Comparison of ENCODE assay signal across 8 cellular contexts in the genomic region with DNA sequence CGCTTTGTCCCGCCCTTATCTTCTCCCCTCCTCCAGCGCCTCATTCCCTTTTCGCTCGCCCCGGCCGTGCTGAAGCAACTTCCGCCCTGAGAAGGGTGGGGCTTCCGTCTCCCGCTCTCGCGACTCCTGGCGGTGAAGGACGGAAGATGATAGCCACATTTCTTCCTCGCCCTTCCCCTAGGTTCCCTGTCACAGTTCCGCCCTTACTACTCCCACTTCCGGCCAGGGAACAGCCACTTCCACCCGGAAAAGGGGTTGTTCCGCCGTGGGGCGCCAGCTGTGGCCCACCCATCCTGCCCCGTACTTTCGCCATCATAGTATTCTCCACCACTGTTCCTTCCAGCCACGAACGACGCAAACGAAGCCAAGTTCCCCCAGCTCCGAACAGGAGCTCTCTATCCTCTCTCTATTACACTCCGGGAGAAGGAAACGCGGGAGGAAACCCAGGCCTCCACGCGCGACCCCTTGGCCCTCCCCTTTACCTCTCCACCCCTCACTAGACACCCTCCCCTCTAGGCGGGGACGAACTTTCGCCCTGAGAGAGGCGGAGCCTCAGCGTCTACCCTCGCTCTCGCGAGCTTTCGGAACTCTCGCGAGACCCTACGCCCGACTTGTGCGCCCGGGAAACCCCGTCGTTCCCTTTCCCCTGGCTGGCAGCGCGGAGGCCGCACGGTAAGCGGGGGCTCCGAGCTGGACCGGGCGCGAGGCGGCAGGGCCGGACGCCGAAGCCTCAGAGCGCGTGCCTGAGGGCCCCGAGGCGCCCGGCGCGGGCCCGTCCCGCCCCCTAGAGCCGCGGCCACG. TPM values are rescaled to one million over a fixed set of nuclear protein-coding genes. Genes with fewer than 3 reads are reported as not detected.
DNase-seq lines count a peak whose midpoint lies in the region; ATAC-seq and TF ChIP-seq lines count a peak whose summit lies in the region.

A gene (plus strand): TSS at position 638 of the 801 bp plus-strand sequence. CDS start 520 bp downstream, outside the sequence.

- BruUV-seq in mammary epithelial cell (replicated peaks; lab: Mats Ljungman, UMichigan), result no TSS peak

- peak within 1 kb of the TSS; percentile 88 for H2AFZ ChIP-seq in mammary epithelial cell (ENCODE audit: low read depth, low read length)

- TF ChIP-seq CTCF in WERI-Rb-1 (IDR thresholded peaks at IDR 0.05; ENCODE audit: low read depth, low read length) (peak; percentile 48), mammary epithelial cell (conservative IDR thresholded peaks at IDR 0.05 in 1 of 2, IDR thresholded peaks at IDR 0.05 in 1 of 2; ENCODE audit: extremely low read depth in 1 of 2, insufficient read depth in 1 of 2, low read depth in 1 of 2, low read length in 2 of 2) (peak; percentile 43 to 62)

- H3K4me3 ChIP-seq in WERI-Rb-1 (ENCODE audit: low read depth, low read length), result peak within 1 kb of the TSS; percentile 95
- peak within 1 kb of the TSS; percentile 77 to 92 (median 84) for H3K4me3 ChIP-seq in mammary epithelial cell (replicated peaks in 1 of 3; ENCODE audit: insufficient read depth in 1 of 3, low read depth in 2 of 3, low read length in 3 of 3)
- peak within 1 kb of the TSS; percentile 96 for H3K4me3 ChIP-seq in iPS-18c (ENCODE audit: insufficient read depth, low read depth, low read length)
- peak within 1 kb of the TSS; percentile 54 to 95 (median 75) for H3K4me3 ChIP-seq in skin epidermis

- H3K9me3 ChIP-seq in WERI-Rb-1 (ENCODE audit: severe bottlenecking), result no peaks in the 10 kb centered on the region
- H3K9me3 ChIP-seq in mammary epithelial cell (replicated peaks; ENCODE audit: insufficient read depth, low read length), result no peaks in the 10 kb centered on the region
- peaks cover 3% of the 10 kb centered on the region for H3K9me3 ChIP-seq in iPS-18c (ENCODE audit: control insufficient read depth, insufficient read depth, low read length)

- peak within 1 kb of the TSS; percentile 94 for H3K27ac ChIP-seq in WERI-Rb-1
- H3K27ac ChIP-seq in mammary epithelial cell (ENCODE audit: insufficient read depth, low read depth, low read length), result peak within 1 kb of the TSS; percentile 93
- peak within 1 kb of the TSS; percentile 85 to 100 (median 98) for H3K27ac ChIP-seq in skin epidermis

- DNase-seq in AG08396 (ENCODE audit: low spot score), result peak; percentile 97
- peak; percentile 100 for DNase-seq in NCI-H2227 (lab: John Stamatoyannopoulos, UW; ENCODE audit: unreplicated experiment)
- DNase-seq in WERI-Rb-1, result peak; percentile 97
- peak; percentile 99 for DNase-seq in mammary epithelial cell

- intact Hi-C loops in mammary epithelial cell (cut with micrococcal nuclease), result loop anchor here (1.0 kb wide), 3 partner anchors 28 to 98 kb away; no protein-coding TSS in a partner anchor

- ATAC-seq in GM18907 (IDR thresholded peaks at IDR 0.05; ENCODE audit: unreplicated experiment) (peak; percentile 85), HG03159 (IDR thresholded peaks at IDR 0.05; ENCODE audit: unreplicated experiment) (peak; percentile 71)

- peaks cover 30% of the 10 kb centered on the region for H3K4me1 ChIP-seq in mammary epithelial cell (ENCODE audit: insufficient read depth, low read length)

- 1% methylated on average over 25 of the region's 76 CpGs for WGBS in mammary epithelial cell (ENCODE audit: low coverage, missing lambda C conversion rate)

- peaks cover 7% of the 10 kb centered on the region for H4K20me1 ChIP-seq in mammary epithelial cell (ENCODE audit: insufficient read depth, low read length)

- peak within 1 kb of the TSS; percentile 87 for H3K4me2 ChIP-seq in mammary epithelial cell (ENCODE audit: insufficient read depth, low read depth, low read length)

- H3K79me2 ChIP-seq in mammary epithelial cell (ENCODE audit: insufficient read depth, low read length), result peaks cover 48% of the 10 kb centered on the region

- H3K27me3 ChIP-seq in WERI-Rb-1 (ENCODE audit: insufficient read depth, low read depth, severe bottlenecking) (no peaks in the 10 kb centered on the region), mammary epithelial cell (ENCODE audit: insufficient read depth, low read length) (no peaks in the 10 kb centered on the region)

- dilution Hi-C loops in mammary epithelial cell (cut with HindIII; ENCODE audit: low sequenced_read_pairs), result loop anchor here (5.0 kb wide), 1 partner anchor 78 kb away; no protein-coding TSS in a partner anchor

- H3K36me3 ChIP-seq in WERI-Rb-1, result peaks cover 48% of the 10 kb centered on the region
- H3K36me3 ChIP-seq in mammary epithelial cell (ENCODE audit: insufficient read depth, low read length), result peaks cover 35% of the 10 kb centered on the region

- in situ Hi-C loops in mammary epithelial cell (cut with MboI; ENCODE audit: low sequenced_read_pairs in 2 of 2), result no loop called here

- CTCF ChIA-PET in mammary epithelial cell (lab: Charles Lee; ENCODE audit: low non-redundant PET), result interaction anchor here (0.5 to 1.2 kb wide), 2 partner anchors 13 to 46 kb away, joined by 3 read pairs; no protein-coding TSS in a partner anchor

- H3K9ac ChIP-seq in mammary epithelial cell (ENCODE audit: insufficient read depth, low read length), result peak within 1 kb of the TSS; percentile 98

RNA-seq across cellular contexts. Expression of the gene that starts here (rescaled TPM):
- total RNA-seq in mammary epithelial cell, result 1,000 to 10,000 TPM in 1 of 2 donors, 100 to 1,000 TPM in 1; 530 to 2,153 TPM
- 3,946 TPM for polyA plus RNA-seq in mammary epithelial cell
- 789 TPM for polyA minus RNA-seq in mammary epithelial cell

Comparison
In these comparisons a context has a peak if more than half of its experiments do, and no peak if none do; other contexts are left out.
1. Peak in every context shown above with its lines: DNase-seq, ATAC-seq, H3K4me3 ChIP-seq and H3K27ac ChIP-seq.